1 cellular context compared by ENCODE assay signal in genomic region chr16:50547340-50547865, GRCh38.
TF ChIP-seq lines count a peak whose summit lies in the region.

No MANE protein-coding gene starts in this region.

TF ChIP-seq in HepG2, 621 proteins besides CTCF, POLR2A, EP300 and RAD21 (continued from another document and continues in another):
- peak; percentile 87 for TF ChIP-seq IKZF5 (CRISPR knock-in tag; IDR thresholded peaks at IDR 0.05)
- TF ChIP-seq ZNF577 (CRISPR knock-in tag; IDR thresholded peaks at IDR 0.05; ENCODE audit: borderline replicate concordance, low read depth), result no peak
- peak; percentile 99 for TF ChIP-seq MTA1 (CRISPR knock-in tag; IDR thresholded peaks at IDR 0.05; ENCODE audit: borderline replicate concordance)
- TF ChIP-seq ATM (IDR thresholded peaks at IDR 0.05; ENCODE audit: borderline replicate concordance), result no peak
- peak; percentile 52; the same call in 1 of the 2 replicates for TF ChIP-seq MIER2 (CRISPR knock-in tag; IDR thresholded peaks at IDR 0.05)
- TF ChIP-seq ZBTB39 (CRISPR knock-in tag; IDR thresholded peaks at IDR 0.05), result peak; percentile 83
- TF ChIP-seq NR2F6 (IDR thresholded peaks at IDR 0.05), result peak; percentile 89
- TF ChIP-seq NR2F6 (CRISPR knock-in tag; IDR thresholded peaks at IDR 0.05), result peak; percentile 86
- no peak for TF ChIP-seq GRHL1 (CRISPR knock-in tag; conservative IDR thresholded peaks at IDR 0.05)
- 0 out of 2 replicates have a peak, but pooled peaks have one; percentile 63 for TF ChIP-seq ZNF558 (CRISPR knock-in tag; IDR thresholded peaks at IDR 0.05; ENCODE audit: borderline replicate concordance)
- no peak for TF ChIP-seq ZNF589 (CRISPR knock-in tag; conservative IDR thresholded peaks at IDR 0.05)
- peak; percentile 47; the same call in 1 of the 2 replicates for TF ChIP-seq FOXC1 (CRISPR knock-in tag; IDR thresholded peaks at IDR 0.05; ENCODE audit: borderline replicate concordance)
- peak; percentile 86 for TF ChIP-seq NR2F2 (IDR thresholded peaks at IDR 0.05; ENCODE audit: borderline replicate concordance, low read depth)
- TF ChIP-seq ZNF350 (CRISPR knock-in tag; IDR thresholded peaks at IDR 0.05; ENCODE audit: borderline replicate concordance, low read depth), result peak; percentile 81
- TF ChIP-seq ZNF432 (CRISPR knock-in tag; IDR thresholded peaks at IDR 0.05; ENCODE audit: borderline replicate concordance), result no peak
- peak; percentile 22 to 32; a peak in 1 of 4 replicates for TF ChIP-seq HMGXB4 (CRISPR knock-in tag; IDR thresholded peaks at IDR 0.05; ENCODE audit: borderline replicate concordance in 1 of 2, low read depth in 1 of 2)
- TF ChIP-seq POGZ (CRISPR knock-in tag; IDR thresholded peaks at IDR 0.05), result peak; percentile 78
- TF ChIP-seq IKZF1 (IDR thresholded peaks at IDR 0.05), result no peak
- TF ChIP-seq RXRB (CRISPR knock-in tag; IDR thresholded peaks at IDR 0.05; ENCODE audit: borderline replicate concordance), result peak; percentile 90
- no peak; the same call in 1 of the 2 replicates for TF ChIP-seq CREBL2 (CRISPR knock-in tag; IDR thresholded peaks at IDR 0.05; ENCODE audit: borderline replicate concordance)
- TF ChIP-seq TGIF2 (CRISPR knock-in tag; IDR thresholded peaks at IDR 0.05), result peak; percentile 64
- peak; percentile 87 for TF ChIP-seq AGO1 (IDR thresholded peaks at IDR 0.05; ENCODE audit: low read depth, low read length, poor library complexity, severe bottlenecking)
- no peak for TF ChIP-seq ZNF235 (CRISPR knock-in tag; IDR thresholded peaks at IDR 0.05; ENCODE audit: borderline replicate concordance)
- no peak for TF ChIP-seq ZNF569 (CRISPR knock-in tag; IDR thresholded peaks at IDR 0.05; ENCODE audit: borderline replicate concordance)
- peak; percentile 30; the same call in 1 of the 2 replicates for TF ChIP-seq SIN3A (IDR thresholded peaks at IDR 0.05; ENCODE audit: borderline replicate concordance, low read depth, low read length)
- TF ChIP-seq KDM5A (IDR thresholded peaks at IDR 0.05; ENCODE audit: borderline replicate concordance, low read length), result no peak
- no peak for TF ChIP-seq ZNF784 (CRISPR knock-in tag; IDR thresholded peaks at IDR 0.05; ENCODE audit: borderline replicate concordance)
- TF ChIP-seq E2F2 (CRISPR knock-in tag; IDR thresholded peaks at IDR 0.05; ENCODE audit: borderline replicate concordance), result no peak
- TF ChIP-seq DNMT1 (CRISPR knock-in tag; IDR thresholded peaks at IDR 0.05), result no peak
- TF ChIP-seq POLR2AphosphoS2 (IDR thresholded peaks at IDR 0.05; ENCODE audit: low read depth, low read length), result no peak
- peak; percentile 77 for TF ChIP-seq HNF1B (CRISPR knock-in tag; IDR thresholded peaks at IDR 0.05)
- TF ChIP-seq ZNF816 (CRISPR knock-in tag; IDR thresholded peaks at IDR 0.05; ENCODE audit: borderline replicate concordance), result no peak
- TF ChIP-seq ZHX2 (IDR thresholded peaks at IDR 0.05; ENCODE audit: low read depth), result no peak
- TF ChIP-seq ZHX2 (CRISPR knock-in tag; IDR thresholded peaks at IDR 0.05; ENCODE audit: borderline replicate concordance), result no peak
- TF ChIP-seq SMAD9 (CRISPR knock-in tag; IDR thresholded peaks at IDR 0.05), result no peak
- TF ChIP-seq ZNF230 (CRISPR knock-in tag; IDR thresholded peaks at IDR 0.05), result peak; percentile 42; the same call in 1 of the 2 replicates
- TF ChIP-seq DBP (CRISPR knock-in tag; IDR thresholded peaks at IDR 0.05; ENCODE audit: not compliant biosample characterization), result no peak
- TF ChIP-seq LCORL (IDR thresholded peaks at IDR 0.05), result no peak
- TF ChIP-seq LCORL (CRISPR knock-in tag; IDR thresholded peaks at IDR 0.05), result peak; percentile 95
- peak; percentile 59; the same call in 1 of the 2 replicates for TF ChIP-seq TBX3 (IDR thresholded peaks at IDR 0.05; ENCODE audit: borderline replicate concordance)
- TF ChIP-seq AHR (CRISPR knock-in tag; IDR thresholded peaks at IDR 0.05), result no peak
- TF ChIP-seq SNAI1 (CRISPR knock-in tag; IDR thresholded peaks at IDR 0.05; ENCODE audit: borderline replicate concordance), result no peak
- peak; percentile 79 for TF ChIP-seq ZNF18 (CRISPR knock-in tag; IDR thresholded peaks at IDR 0.05; ENCODE audit: insufficient replicate concordance)
- no peak for TF ChIP-seq CEBPB (IDR thresholded peaks at IDR 0.05; ENCODE audit: borderline replicate concordance, low read depth, low read length)
